Comparison of ENCODE assay signal across 8 cellular contexts in the genomic region with DNA sequence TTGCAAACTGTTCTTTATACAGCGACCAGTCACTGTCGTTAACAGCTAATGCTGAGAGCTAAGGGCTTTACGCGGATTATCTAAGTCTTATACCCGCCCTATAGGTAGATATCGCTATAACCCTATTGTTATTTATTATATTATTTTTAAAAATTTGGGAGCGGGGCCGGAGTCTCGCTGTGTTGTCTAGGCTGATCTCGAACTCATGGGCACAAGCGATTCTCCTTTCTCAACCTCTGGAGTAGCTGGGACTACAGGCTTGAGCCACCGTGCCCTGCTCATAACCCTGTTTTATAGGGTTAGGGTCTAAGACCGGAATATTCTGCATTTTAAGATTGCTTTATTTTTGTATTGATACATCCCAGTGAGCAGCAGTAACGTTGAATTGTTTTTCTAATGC. TPM values are rescaled to one million over a fixed set of nuclear protein-coding genes. Genes with fewer than 3 reads are reported as not detected.
DNase-seq lines count a peak whose midpoint lies in the region; ATAC-seq, FAIRE-seq and TF ChIP-seq lines count a peak whose summit lies in the region.

No MANE protein-coding gene starts in this region.

- 14 to 16% (median 15%) methylated on average over 14 of the region's 14 CpGs for WGBS in adrenal gland, 4 donors
- 3% methylated on average over 14 of the region's 14 CpGs for WGBS in right lobe of liver (ENCODE audit: insufficient coverage, low coverage, low lambda C conversion rate, missing lambda C conversion rate)
- 14 to 15% methylated on average over 14 of the region's 14 CpGs for WGBS in thyroid gland, 2 donors

- H3K27ac Mint-ChIP-seq in activated T-cell treated with anti-CD3 and anti-CD28 coated beads, Interleukin-2, amount 50 U/mL, for 24 hours, result peak overlapping the region; percentile 95

- FAIRE-seq in urothelium cell line (lab: Jason Lieb, UNC), result no peak

- no peak for TF ChIP-seq CTCF in adrenal gland (IDR thresholded peaks at IDR 0.05)
- no peak for TF ChIP-seq CTCF in right lobe of liver (IDR thresholded peaks at IDR 0.05)
- TF ChIP-seq CTCF in thyroid gland (IDR thresholded peaks at IDR 0.05), result no peak

- H3K4me1 ChIP-seq in adrenal gland (replicated peaks in 1 of 2), result peaks cover 7 to 26% of the 10 kb centered on the region in 2 donors
- H3K4me1 ChIP-seq in right lobe of liver, result peaks cover 0 to 27% (median 6%) of the 10 kb centered on the region in 4 donors
- H3K4me1 ChIP-seq in thyroid gland, result peaks cover 16 to 20% of the 10 kb centered on the region in 2 donors

- no peak for DNase-seq in activated T-cell treated with anti-CD3 and anti-CD28 coated beads, Interleukin-2, amount 50 U/mL, for 24 hours
- DNase-seq in activated T-cell treated with anti-CD3 and anti-CD28 coated beads for 4 hours (no peak), adrenal gland (no peak), right lobe of liver (no peak), thyroid gland (no peak), NCI-H82 (lab: John Stamatoyannopoulos, UW) (no peak), urothelium cell line (ENCODE audit: low spot score) (no peak)
- no peak for DNase-seq in activated effector memory CD4-positive, alpha-beta T cell treated with anti-CD3 and anti-CD28 coated beads, Interleukin-2, amount 50 U/mL, for 16 hours

- H3K4me1 Mint-ChIP-seq in activated T-cell treated with anti-CD3 and anti-CD28 coated beads, Interleukin-2, amount 50 U/mL, for 24 hours (ENCODE audit: low read depth), result peaks cover 42% of the 10 kb centered on the region

- peaks cover 71% of the 10 kb centered on the region for H3K36me3 Mint-ChIP-seq in activated T-cell treated with anti-CD3 and anti-CD28 coated beads, Interleukin-2, amount 50 U/mL, for 24 hours (ENCODE audit: low read depth)

- H3K27ac ChIP-seq in adrenal gland (peak overlapping the region; percentile 87 to 96 (median 91)), right lobe of liver (peak overlapping the region; percentile 87 to 93 (median 93)), thyroid gland (peak overlapping the region in 2 of 3 donors; percentile 91 to 93)

- H3K9me3 ChIP-seq in adrenal gland (replicated peaks in 1 of 3) (no peaks in the 10 kb centered on the region), right lobe of liver (no peaks in the 10 kb centered on the region), thyroid gland (no peaks in the 10 kb centered on the region)

- H3K9me3 Mint-ChIP-seq in activated T-cell treated with anti-CD3 and anti-CD28 coated beads, Interleukin-2, amount 50 U/mL, for 24 hours, result peaks cover 7% of the 10 kb centered on the region

- TF ChIP-seq POLR2A in adrenal gland (IDR thresholded peaks at IDR 0.05), result no peak
- TF ChIP-seq POLR2A in right lobe of liver (IDR thresholded peaks at IDR 0.05), result no peak
- no peak for TF ChIP-seq POLR2A in thyroid gland (IDR thresholded peaks at IDR 0.05)

- intact Hi-C loops in adrenal gland (cut with DNase I), result no loop called here
- intact Hi-C loops in right lobe of liver (cut with DNase I), result no loop called here
- intact Hi-C loops in thyroid gland (cut with DNase I), result no loop called here

- no peaks in the 10 kb centered on the region for H3K27me3 Mint-ChIP-seq in activated T-cell treated with anti-CD3 and anti-CD28 coated beads, Interleukin-2, amount 50 U/mL, for 24 hours

- no peaks in the 10 kb centered on the region for H3K27me3 ChIP-seq in adrenal gland
- no peaks in the 10 kb centered on the region for H3K27me3 ChIP-seq in right lobe of liver
- no peaks in the 10 kb centered on the region for H3K27me3 ChIP-seq in thyroid gland

- H3K36me3 ChIP-seq in adrenal gland (replicated peaks in 1 of 2) (peaks cover 0 to 9% of the 10 kb centered on the region in 2 donors), right lobe of liver (peaks cover 0 to 4% (median 0%) of the 10 kb centered on the region in 4 donors), thyroid gland (peaks cover 0 to 3% of the 10 kb centered on the region in 2 donors)

- no peak for ATAC-seq in right lobe of liver

- H3K4me3 Mint-ChIP-seq in activated T-cell treated with anti-CD3 and anti-CD28 coated beads, Interleukin-2, amount 50 U/mL, for 24 hours, result peak overlapping the region; percentile 98

- H3K4me3 ChIP-seq in adrenal gland (peak overlapping the region; percentile 84 to 100 (median 92)), right lobe of liver (peak overlapping the region; percentile 100), thyroid gland (replicated peaks in 1 of 3) (peak overlapping the region; percentile 53 to 99 (median 88))

RNA-seq across cellular contexts. Expression of a gene that starts 24.7 kb away (rescaled TPM):
- total RNA-seq in adrenal gland (10 to 100 TPM; 44.2 to 95.0 (median 62.7) TPM), right lobe of liver (10 to 100 TPM; 16.7 to 44.1 (median 20.7) TPM), thyroid gland (10 to 100 TPM; 45.0 to 80.9 (median 72.1) TPM)
- 10 to 100 TPM; 21.4 to 89.1 (median 89.0) TPM for polyA plus RNA-seq in adrenal gland

RNA-seq across cellular contexts. Expression of a gene that starts 46.0 kb away (rescaled TPM):
- total RNA-seq in adrenal gland (10 to 100 TPM in 1 of 8 donors, 1 to 10 TPM in 7; 4.8 to 24.2 (median 8.0) TPM), right lobe of liver (10 to 100 TPM in 3 of 6 experiments, 1 to 10 TPM in 3; 2.6 to 17.5 (median 7.6) TPM), thyroid gland (10 to 100 TPM in 2 of 4 donors, 1 to 10 TPM in 2; 7.4 to 12.8 (median 10.3) TPM)
- 1 to 10 TPM; 3.3 to 6.7 (median 5.5) TPM for polyA plus RNA-seq in adrenal gland

RNA-seq across cellular contexts. Expression of a gene that starts 50.1 kb away (rescaled TPM):
- total RNA-seq in adrenal gland, result 10 to 100 TPM in 7 of 8 donors, 1 to 10 TPM in 1; 6.4 to 63.8 (median 18.2) TPM
- 10 to 100 TPM; 12.5 to 13.2 (median 12.9) TPM for polyA plus RNA-seq in adrenal gland
- under 1 TPM in 4 of 6 experiments, not detected in 2; 0.13 to 0.86 (median 0.36) TPM for total RNA-seq in right lobe of liver
- total RNA-seq in thyroid gland, result 1 to 10 TPM in 1 of 4 donors, under 1 TPM in 3; 0.33 to 2.4 (median 0.68) TPM

RNA-seq across cellular contexts. Expression of a gene that starts 54.6 kb away (rescaled TPM):
- total RNA-seq in adrenal gland (1 to 10 TPM in 7 of 8 donors, under 1 TPM in 1; 0.72 to 8.2 (median 5.7) TPM), right lobe of liver (1 to 10 TPM in 2 of 6 experiments, under 1 TPM in 4; 0.31 to 1.6 (median 0.77) TPM), thyroid gland (10 to 100 TPM in 2 of 4 donors, 1 to 10 TPM in 2; 7.7 to 16.2 (median 11.4) TPM)
- polyA plus RNA-seq in adrenal gland, result 10 to 100 TPM in 2 of 3 donors, under 1 TPM in 1; 0.55 to 20.4 (median 10.0) TPM
